In genomic region chr5:176389769-176390123, GRCh38 we compare ENCODE assay signal across 1 cellular context.
TF ChIP-seq lines count a peak whose summit lies in the region.

No MANE protein-coding gene starts in this region.

TF ChIP-seq in K562, 482 proteins besides CTCF, POLR2A, EP300 and RAD21:
- TF ChIP-seq MIER1 (IDR thresholded peaks at IDR 0.05; ENCODE audit: low read depth) = 0 out of 2 replicates have a peak, but pooled peaks have one; percentile 28
- peak; percentile 1; the same call in 1 of the 2 replicates for TF ChIP-seq ZNF224 (CRISPR knock-in tag; IDR thresholded peaks at IDR 0.05)
- 0 out of 4 replicates have a peak, but pooled peaks of 1 of the 2 experiments have one; percentile 17 for TF ChIP-seq MLLT1 (IDR thresholded peaks at IDR 0.05)
- TF ChIP-seq ZBTB33 (CRISPR knock-in tag; IDR thresholded peaks at IDR 0.05) = peak; percentile 62
